ENCODE assay signal across 11 cellular contexts in the genomic region with DNA sequence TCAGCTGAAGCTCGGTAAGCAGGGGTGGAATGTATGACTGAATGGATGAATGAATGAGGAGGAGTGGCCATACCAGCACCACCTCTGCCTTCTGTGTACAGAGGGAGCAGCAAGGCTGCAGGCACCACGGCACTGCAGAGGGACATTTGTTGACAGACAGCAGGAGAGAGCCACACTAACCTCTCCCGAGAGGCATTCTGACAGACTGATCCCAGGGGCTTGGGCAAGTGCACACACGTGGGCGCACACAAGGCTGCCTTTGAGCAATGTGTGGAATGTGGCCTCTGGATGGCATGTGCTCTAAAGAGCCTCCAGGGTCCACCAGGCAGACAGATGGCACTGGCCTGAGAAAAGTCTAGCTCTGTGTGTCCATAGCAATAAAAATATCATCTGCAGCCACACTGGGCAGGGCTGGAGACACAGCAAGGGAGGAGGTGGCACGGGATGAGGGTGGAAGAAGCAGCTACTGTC.
A peak's percentile ranks its signal among the peaks of the same experiment; 100 is the strongest.
DNase-seq lines count a peak whose midpoint lies in the region; TF ChIP-seq lines count a peak whose summit lies in the region.
"Had no signal": no experiment of that assay in that cellular context is flagged by ENCODE, and none has a peak within 500 bp of the region (broad histone marks: within the 10 kb centered on the region; RNA-seq: fewer than 3 reads in every experiment).

No MANE protein-coding gene starts in this region.

- no peak overlapping the region for H3K27ac ChIP-seq in trophoblast cell (ENCODE audit: low read depth, low read length)
- H3K27ac ChIP-seq in spleen = no peak overlapping the region
- H3K27ac ChIP-seq: vagina had no signal

- no peak overlapping the region for H3K18ac ChIP-seq in trophoblast cell (ENCODE audit: low read length)

- no peak overlapping the region for H3K9ac ChIP-seq in trophoblast cell (ENCODE audit: low read length)

- no peaks in the 10 kb centered on the region for H3K79me2 ChIP-seq in trophoblast cell (ENCODE audit: control insufficient read depth, insufficient read depth, low read length, poor library complexity)

- no peak overlapping the region for H2AK5ac ChIP-seq in trophoblast cell (ENCODE audit: low read length)

- no peak overlapping the region for H3K4ac ChIP-seq in trophoblast cell (ENCODE audit: low read depth, low read length)

- TF ChIP-seq POLR2A in spleen (IDR thresholded peaks at IDR 0.05) = no peak

- H3K23ac ChIP-seq in trophoblast cell (ENCODE audit: low read length) = no peak overlapping the region

- DNase-seq in Daoy (ENCODE audit: low read depth) (peak; percentile 26), NCI-H1694 (lab: John Stamatoyannopoulos, UW) (peak; percentile 65), epithelial cell of esophagus (ENCODE audit: low read depth) (peak; percentile 84), trophoblast cell (peak; percentile 71 to 82), SHP77 treated with DMSO at 0.1 percent for 48 hours (lab: John Stamatoyannopoulos, UW) (no peak), mucosa of gallbladder (ENCODE audit: low spot score) (no peak), spleen (no peak)
- DNase-seq: activated CD8-positive, alpha-beta memory T cell treated with anti-CD3 and anti-CD28 coated beads, Interleukin-2, amount 10 ng/mL, durations not matched to agents 7 days and 5 days; NCI-H2081 treated with DMSO at 0.1 percent for 48 hours; T-cell had no signal

- H3K4me1 ChIP-seq in trophoblast cell (ENCODE audit: control insufficient read depth in 1 of 2, insufficient read depth in 2 of 2, low read length in 2 of 2) (peaks cover 4 to 8% of the 10 kb centered on the region in 2 experiments), spleen (no peaks in the 10 kb centered on the region)
- H3K4me1 ChIP-seq: vagina had no signal

- H3K36me3 ChIP-seq in trophoblast cell (ENCODE audit: control insufficient read depth in 1 of 2, insufficient read depth in 2 of 2, low read length in 2 of 2) (no peaks in the 10 kb centered on the region), spleen (no peaks in the 10 kb centered on the region)
- H3K36me3 ChIP-seq: vagina had no signal

- H2BK12ac ChIP-seq in trophoblast cell (ENCODE audit: low read length) = no peak overlapping the region

- H2BK120ac ChIP-seq in trophoblast cell (ENCODE audit: insufficient read depth, low read length, poor library complexity) = no peak overlapping the region

- H3K14ac ChIP-seq in trophoblast cell (ENCODE audit: low read length) = no peak overlapping the region

- H3K27me3 ChIP-seq in trophoblast cell (ENCODE audit: insufficient read depth, low read length) (no peaks in the 10 kb centered on the region), spleen (replicated peaks in 1 of 7) (no peaks in the 10 kb centered on the region)
- H3K27me3 ChIP-seq: vagina had no signal

- H4K91ac ChIP-seq in trophoblast cell (ENCODE audit: low read depth, low read length) = no peak overlapping the region

- WGBS in trophoblast cell (ENCODE audit: extremely low coverage, insufficient coverage, insufficient read length) = no CpG with 5 or more reads among the region's 6 CpGs
- 66 to 87% (median 75%) methylated on average over 4 to 6 of the region's 6 CpGs for WGBS in spleen, 5 donors

- H2AFZ ChIP-seq in trophoblast cell (ENCODE audit: insufficient read depth, low read length, poor library complexity) = no peak overlapping the region

- H3K4me2 ChIP-seq in trophoblast cell (ENCODE audit: low read length) = no peak overlapping the region

- intact Hi-C loops in spleen (cut with DNase I; ENCODE audit: low total_unique reads) = no loop called here

- H4K8ac ChIP-seq in trophoblast cell (ENCODE audit: low read depth, low read length) = no peak overlapping the region

- TF ChIP-seq CTCF in epithelial cell of esophagus (IDR thresholded peaks at IDR 0.05; ENCODE audit: insufficient read depth, low read depth, low read length, missing control alignments) (no peak), spleen (IDR thresholded peaks at IDR 0.05 in 8 of 11, conservative IDR thresholded peaks at IDR 0.05 in 3 of 11) (no peak)

- H3K9me3 ChIP-seq in trophoblast cell (ENCODE audit: insufficient read depth, low read depth, low read length) (no peaks in the 10 kb centered on the region), spleen (no peaks in the 10 kb centered on the region)
- H3K9me3 ChIP-seq: vagina had no signal

- no peak overlapping the region for H3K4me3 ChIP-seq in epithelial cell of esophagus (ENCODE audit: low read length)
- H3K4me3 ChIP-seq in trophoblast cell (ENCODE audit: low read depth, low read length) = no peak overlapping the region
- H3K4me3 ChIP-seq in spleen = no peak overlapping the region
- H3K4me3 ChIP-seq: vagina had no signal

- H3K79me1 ChIP-seq in trophoblast cell (ENCODE audit: low read length) = no peaks in the 10 kb centered on the region

- no peak overlapping the region for H4K12ac ChIP-seq in trophoblast cell (ENCODE audit: low read depth, low read length)

- no peak overlapping the region for H2BK5ac ChIP-seq in trophoblast cell (ENCODE audit: low read depth, low read length, poor library complexity)

Comparison
In these comparisons a context has a peak if more than half of its experiments do, and no peak if none do; other contexts are left out.
1. DNase-seq: peak in Daoy (single experiment), NCI-H1694 (single experiment), epithelial cell of esophagus (single experiment) and trophoblast cell (2 of 2); none in SHP77 treated with DMSO at 0.1 percent for 48 hours (single experiment), mucosa of gallbladder (single experiment) and spleen (single experiment).